1 cellular context compared by ENCODE assay signal in the genomic region with DNA sequence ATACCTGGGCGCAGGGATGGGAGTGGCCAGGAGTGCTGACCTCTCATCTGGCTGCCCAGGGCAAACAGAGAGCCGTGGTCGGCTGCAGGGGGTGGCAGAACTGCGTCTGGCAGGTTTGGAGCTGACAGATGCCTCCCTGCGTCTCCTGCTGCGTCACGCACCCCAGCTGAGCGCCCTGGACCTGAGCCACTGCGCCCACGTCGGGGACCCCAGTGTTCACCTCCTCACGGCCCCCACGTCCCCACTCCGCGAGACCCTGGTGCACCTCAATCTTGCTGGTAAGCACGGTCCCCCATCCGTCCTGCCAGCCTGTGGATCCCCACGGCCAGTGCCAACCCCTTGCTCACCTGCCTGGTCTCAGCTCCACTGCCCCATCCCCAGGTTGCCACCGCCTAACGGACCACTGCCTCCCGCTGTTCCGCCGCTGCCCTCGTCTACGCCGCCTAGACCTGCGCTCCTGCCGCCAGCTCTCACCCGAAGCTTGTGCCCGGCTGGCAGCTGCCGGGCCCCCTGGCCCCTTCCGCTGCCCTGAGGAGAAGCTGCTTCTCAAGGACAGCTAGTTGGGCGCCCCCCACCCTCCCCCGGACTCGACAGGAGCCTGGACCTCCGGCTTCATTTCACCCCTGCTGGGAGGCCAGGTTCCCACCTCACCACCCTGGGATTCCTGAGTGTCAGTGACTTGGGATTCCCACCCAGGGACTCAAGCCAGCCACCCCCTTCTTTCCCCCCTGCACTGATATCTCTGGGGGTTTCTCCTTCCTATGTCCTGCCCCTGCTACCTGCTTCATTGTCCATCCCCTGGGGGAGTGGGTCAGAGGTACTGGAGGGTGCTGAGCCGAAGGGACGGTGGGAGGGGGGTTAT.
TF ChIP-seq lines count a peak whose summit lies in the region.

No MANE protein-coding gene starts in this region.

TF ChIP-seq in HEK293, 187 proteins besides CTCF, POLR2A, EP300 and RAD21:
- TF ChIP-seq ZSCAN30 (tag by site-specific recombination; IDR thresholded peaks at IDR 0.05) (no peak), ZBTB21 (tag by site-specific recombination; IDR thresholded peaks at IDR 0.05) (no peak), ZNF664 (tag by site-specific recombination; IDR thresholded peaks at IDR 0.05) (no peak), ZNF366 (tag by site-specific recombination; conservative IDR thresholded peaks at IDR 0.05) (no peak), ZNF600 (tag by site-specific recombination; IDR thresholded peaks at IDR 0.05) (peak; percentile 55; the same call in 1 of the 2 replicates), GLI2 (tag by site-specific recombination; IDR thresholded peaks at IDR 0.05; ENCODE audit: borderline replicate concordance, low read depth) (no peak), ZNF701 (tag by site-specific recombination; IDR thresholded peaks at IDR 0.05) (no peak), ZNF10 (tag by site-specific recombination; IDR thresholded peaks at IDR 0.05) (peak; percentile 50; the same call in 1 of the 2 replicates), GLIS1 (tag by site-specific recombination; IDR thresholded peaks at IDR 0.05) (peak; percentile 71)
- TF ChIP-seq, protein P1, sequence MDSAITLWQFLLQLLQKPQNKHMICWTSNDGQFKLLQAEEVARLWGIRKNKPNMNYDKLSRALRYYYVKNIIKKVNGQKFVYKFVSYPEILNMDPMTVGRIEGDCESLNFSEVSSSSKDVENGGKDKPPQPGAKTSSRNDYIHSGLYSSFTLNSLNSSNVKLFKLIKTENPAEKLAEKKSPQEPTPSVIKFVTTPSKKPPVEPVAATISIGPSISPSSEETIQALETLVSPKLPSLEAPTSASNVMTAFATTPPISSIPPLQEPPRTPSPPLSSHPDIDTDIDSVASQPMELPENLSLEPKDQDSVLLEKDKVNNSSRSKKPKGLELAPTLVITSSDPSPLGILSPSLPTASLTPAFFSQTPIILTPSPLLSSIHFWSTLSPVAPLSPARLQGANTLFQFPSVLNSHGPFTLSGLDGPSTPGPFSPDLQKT (IDR thresholded peaks at IDR 0.05; ENCODE audit: borderline replicate concordance, low read depth, low read length), result no peak
- TF ChIP-seq, protein P2, sequence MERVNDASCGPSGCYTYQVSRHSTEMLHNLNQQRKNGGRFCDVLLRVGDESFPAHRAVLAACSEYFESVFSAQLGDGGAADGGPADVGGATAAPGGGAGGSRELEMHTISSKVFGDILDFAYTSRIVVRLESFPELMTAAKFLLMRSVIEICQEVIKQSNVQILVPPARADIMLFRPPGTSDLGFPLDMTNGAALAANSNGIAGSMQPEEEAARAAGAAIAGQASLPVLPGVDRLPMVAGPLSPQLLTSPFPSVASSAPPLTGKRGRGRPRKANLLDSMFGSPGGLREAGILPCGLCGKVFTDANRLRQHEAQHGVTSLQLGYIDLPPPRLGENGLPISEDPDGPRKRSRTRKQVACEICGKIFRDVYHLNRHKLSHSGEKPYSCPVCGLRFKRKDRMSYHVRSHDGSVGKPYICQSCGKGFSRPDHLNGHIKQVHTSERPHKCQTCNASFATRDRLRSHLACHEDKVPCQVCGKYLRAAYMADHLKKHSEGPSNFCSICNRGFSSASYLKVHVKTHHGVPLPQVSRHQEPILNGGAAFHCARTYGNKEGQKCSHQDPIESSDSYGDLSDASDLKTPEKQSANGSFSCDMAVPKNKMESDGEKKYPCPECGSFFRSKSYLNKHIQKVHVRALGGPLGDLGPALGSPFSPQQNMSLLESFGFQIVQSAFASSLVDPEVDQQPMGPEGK (tag by site-specific recombination; IDR thresholded peaks at IDR 0.05), result 0 out of 2 replicates have a peak, but pooled peaks have one; percentile 27
- TF ChIP-seq, protein P3, sequence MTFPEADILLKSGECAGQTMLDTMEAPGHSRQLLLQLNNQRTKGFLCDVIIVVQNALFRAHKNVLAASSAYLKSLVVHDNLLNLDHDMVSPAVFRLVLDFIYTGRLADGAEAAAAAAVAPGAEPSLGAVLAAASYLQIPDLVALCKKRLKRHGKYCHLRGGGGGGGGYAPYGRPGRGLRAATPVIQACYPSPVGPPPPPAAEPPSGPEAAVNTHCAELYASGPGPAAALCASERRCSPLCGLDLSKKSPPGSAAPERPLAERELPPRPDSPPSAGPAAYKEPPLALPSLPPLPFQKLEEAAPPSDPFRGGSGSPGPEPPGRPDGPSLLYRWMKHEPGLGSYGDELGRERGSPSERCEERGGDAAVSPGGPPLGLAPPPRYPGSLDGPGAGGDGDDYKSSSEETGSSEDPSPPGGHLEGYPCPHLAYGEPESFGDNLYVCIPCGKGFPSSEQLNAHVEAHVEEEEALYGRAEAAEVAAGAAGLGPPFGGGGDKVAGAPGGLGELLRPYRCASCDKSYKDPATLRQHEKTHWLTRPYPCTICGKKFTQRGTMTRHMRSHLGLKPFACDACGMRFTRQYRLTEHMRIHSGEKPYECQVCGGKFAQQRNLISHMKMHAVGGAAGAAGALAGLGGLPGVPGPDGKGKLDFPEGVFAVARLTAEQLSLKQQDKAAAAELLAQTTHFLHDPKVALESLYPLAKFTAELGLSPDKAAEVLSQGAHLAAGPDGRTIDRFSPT (tag by site-specific recombination; IDR thresholded peaks at IDR 0.05), result peak; percentile 85; the same call in 1 of the 2 replicates
